ENCODE assay signal across 12 cellular contexts in genomic region chr11:5550440-5551095, GRCh38. TPM values are rescaled to one million over a fixed set of nuclear protein-coding genes. Genes with fewer than 3 reads are reported as not detected.
DNase-seq lines count a peak whose midpoint lies in the region; ATAC-seq and TF ChIP-seq lines count a peak whose summit lies in the region.
"Had no signal": no experiment of that assay in that cellular context is flagged by ENCODE, and none has a peak within 500 bp of the region (broad histone marks: within the 10 kb centered on the region; RNA-seq: fewer than 3 reads in every experiment).

No MANE protein-coding gene starts in this region.

- H3K4me1 ChIP-seq in osteoblast (ENCODE audit: insufficient read depth, low read length) (peaks cover 10% of the 10 kb centered on the region), mucosa of descending colon (ENCODE audit: low read depth) (no peaks in the 10 kb centered on the region)

- H2AFZ ChIP-seq in osteoblast (ENCODE audit: low read length): no peak overlapping the region

- intact Hi-C loops in mucosa of descending colon (cut with DNase I, micrococcal nuclease): no loop called here

- H3K9me3 ChIP-seq in osteoblast (ENCODE audit: low read depth, low read length) (no peaks in the 10 kb centered on the region), mucosa of descending colon (no peaks in the 10 kb centered on the region)

- H4K20me1 ChIP-seq in osteoblast (ENCODE audit: insufficient read depth, low read length): no peaks in the 10 kb centered on the region

- peak overlapping the region; percentile 65 for H3K27ac ChIP-seq in osteoblast (ENCODE audit: low read depth, low read length)

- no peaks in the 10 kb centered on the region for H3K79me2 ChIP-seq in osteoblast (ENCODE audit: insufficient read depth, low read length)

- H3K27ac Mint-ChIP-seq in osteocyte (ENCODE audit: unreplicated experiment): no peak overlapping the region

- TF ChIP-seq CTCF in osteoblast (IDR thresholded peaks at IDR 0.05; ENCODE audit: extremely low read depth, low read depth, low read length): no peak
- no peak for TF ChIP-seq CTCF in osteocyte (IDR thresholded peaks at IDR 0.05)
- no peak for TF ChIP-seq CTCF in mucosa of descending colon (IDR thresholded peaks at IDR 0.05)

- no peaks in the 10 kb centered on the region for H3K27me3 ChIP-seq in osteoblast (ENCODE audit: insufficient read depth, low read length)

- H3K4me3 Mint-ChIP-seq in osteocyte (ENCODE audit: unreplicated experiment): no peak overlapping the region

- no peaks in the 10 kb centered on the region for H3K36me3 ChIP-seq in osteoblast (ENCODE audit: insufficient read depth, low read length)
- H3K36me3 ChIP-seq in mucosa of descending colon (ENCODE audit: low read depth): no peaks in the 10 kb centered on the region

- H3K27me3 Mint-ChIP-seq in osteocyte (ENCODE audit: unreplicated experiment): peaks cover 11% of the 10 kb centered on the region

- H3K4me3 ChIP-seq in osteoblast (ENCODE audit: insufficient read depth, low read length) (no peak overlapping the region), mucosa of descending colon (no peak overlapping the region)

- no peaks in the 10 kb centered on the region for H3K9me3 Mint-ChIP-seq in osteocyte (ENCODE audit: unreplicated experiment)

- no peaks in the 10 kb centered on the region for H3K36me3 Mint-ChIP-seq in osteocyte (ENCODE audit: unreplicated experiment)

- ATAC-seq in GM18867 (IDR thresholded peaks at IDR 0.05; ENCODE audit: unreplicated experiment) (peak; percentile 67), HG02884 (IDR thresholded peaks at IDR 0.05; ENCODE audit: unreplicated experiment) (peak; percentile 73), mucosa of descending colon (no peak)
- ATAC-seq: left lobe of liver, right cardiac atrium had no signal

- no peaks in the 10 kb centered on the region for H3K4me1 Mint-ChIP-seq in osteocyte (ENCODE audit: unreplicated experiment)

- DNase-seq in SW480 (ENCODE audit: low spot score): peak; percentile 22
- DNase-seq in osteoblast (ENCODE audit: insufficient read length, low spot score, missing footprints): peak; percentile 71
- no peak for DNase-seq in osteocyte (ENCODE audit: extremely low spot score, unreplicated experiment)
- DNase-seq in NK-92 (lab: John Stamatoyannopoulos, UW; ENCODE audit: unreplicated experiment): no peak
- no peak for DNase-seq in SK-N-DZ (ENCODE audit: low spot score)
- DNase-seq in mucosa of descending colon: no peak
- DNase-seq: right cardiac atrium; stimulated activated naive CD4-positive, alpha-beta T cell had no signal

- H3K4me2 ChIP-seq in osteoblast (ENCODE audit: insufficient read depth, low read length): peak overlapping the region; percentile 59

RNA-seq across cellular contexts. Expression of gene OR52H1, which starts 2.2 kb away (rescaled TPM):
- total RNA-seq in osteoblast: 0.29 and 0.36 TPM in 2 replicates
- not detected in 2 replicates for total RNA-seq in osteocyte
- polyA plus RNA-seq in SK-N-DZ (2014; cell fraction: cytosol; rRNA removed): not detected in 2 replicates
- polyA plus RNA-seq in SK-N-DZ (2014; cell fraction: nucleus; rRNA removed): not detected in 2 replicates
- total RNA-seq in mucosa of descending colon: under 1 TPM; 0.28 to 0.46 (median 0.39) TPM
- total RNA-seq: right cardiac atrium had no signal
- polyA plus RNA-seq: right cardiac atrium had no signal

RNA-seq across cellular contexts. Expression of gene OR52B6, which starts 30.1 kb away (rescaled TPM):
- total RNA-seq in osteoblast: not detected in 2 replicates
- total RNA-seq in osteocyte: not detected in 2 replicates
- polyA plus RNA-seq in SK-N-DZ (2014; cell fraction: cytosol; rRNA removed): not detected in 2 replicates
- not detected in 2 replicates for polyA plus RNA-seq in SK-N-DZ (2014; cell fraction: nucleus; rRNA removed)
- not detected for total RNA-seq in mucosa of descending colon
- total RNA-seq: cerebellum, left lobe of liver, right cardiac atrium had no signal
- polyA plus RNA-seq: right cardiac atrium had no signal

RNA-seq across cellular contexts. Expression of gene UBQLNL, which starts 34.1 kb away (rescaled TPM):
- total RNA-seq in osteoblast (0.29 and 0.36 TPM in 2 replicates), osteocyte (0.32 and 0.39 TPM in 2 replicates), mucosa of descending colon (under 1 TPM; 0.32 to 0.49 (median 0.34) TPM)
- not detected in 2 replicates for polyA plus RNA-seq in SK-N-DZ (2014; cell fraction: cytosol; rRNA removed)
- 0.17 TPM in 1 of 2 replicates, not detected in the other for polyA plus RNA-seq in SK-N-DZ (2014; cell fraction: nucleus; rRNA removed)

RNA-seq across cellular contexts. Expression of gene UBQLN3, which starts 40.8 kb away (rescaled TPM):
- total RNA-seq in osteoblast (under 0.01 TPM in 1 of 2 replicates, not detected in the other), osteocyte (not detected in 2 replicates), mucosa of descending colon (under 1 TPM in 2 of 3 donors, not detected in 1; 0.22 to 0.23 TPM)
- not detected in 2 replicates for polyA plus RNA-seq in SK-N-DZ (2014; cell fraction: cytosol; rRNA removed)
- not detected in 2 replicates for polyA plus RNA-seq in SK-N-DZ (2014; cell fraction: nucleus; rRNA removed)
- total RNA-seq: left lobe of liver had no signal

RNA-seq across cellular contexts. Expression of gene TRIM6, which starts 45.9 kb away (rescaled TPM):
- total RNA-seq in osteoblast (3.6 and 3.8 TPM in 2 replicates), osteocyte (1.9 TPM in 2 replicates), mucosa of descending colon (1 to 10 TPM in 1 of 3 donors, under 1 TPM in 2; 0.43 to 4.6 (median 0.92) TPM)
- polyA plus RNA-seq in SK-N-DZ (2014; cell fraction: cytosol; rRNA removed): 0.07 and 0.21 TPM in 2 replicates
- 0.03 and 3.7 TPM in 2 replicates for polyA plus RNA-seq in SK-N-DZ (2014; cell fraction: nucleus; rRNA removed)

Comparison
In these comparisons a context has a peak if more than half of its experiments do, and no peak if none do; other contexts are left out.
1. DNase-seq: peak in SW480 (single experiment) and osteoblast (single experiment); none in osteocyte (single experiment), NK-92 (single experiment), SK-N-DZ (single experiment) and mucosa of descending colon (0 of 3).